Comparison of ENCODE assay signal across 16 cellular contexts in genomic region chr3:100331660-100332059, GRCh38. TPM values are rescaled to one million over a fixed set of nuclear protein-coding genes. Genes with fewer than 3 reads are reported as not detected.
DNase-seq lines count a peak whose midpoint lies in the region; ATAC-seq and TF ChIP-seq lines count a peak whose summit lies in the region.
"Had no signal": no experiment of that assay in that cellular context is flagged by ENCODE, and none has a peak within 500 bp of the region (broad histone marks: within the 10 kb centered on the region; RNA-seq: fewer than 3 reads in every experiment).

No MANE protein-coding gene starts in this region.

- H3K9me3 ChIP-seq in PC-9 (ENCODE audit: insufficient read depth, low read depth), result no peaks in the 10 kb centered on the region
- H3K9me3 ChIP-seq: HAP-1 had no signal

- peaks cover 4% of the 10 kb centered on the region for H3K27me3 Mint-ChIP-seq in nephron progenitor cell (ENCODE audit: low read depth, poor library complexity)
- H3K27me3 Mint-ChIP-seq: CD4-positive, CD25-positive, alpha-beta regulatory T cell; IgD-negative memory B cell had no signal

- DNase-seq in NOMO-1 (lab: John Stamatoyannopoulos, UW; ENCODE audit: unreplicated experiment in 2 of 2) (peak; percentile 1 to 5), NOMO-1 treated with dmso at 0.1 percent for 144 hours (lab: John Stamatoyannopoulos, UW; ENCODE audit: unreplicated experiment) (no peak), NOMO-1 treated with DMSO at 0.1 percent for 48 hours (lab: John Stamatoyannopoulos, UW; ENCODE audit: unreplicated experiment) (peak; percentile 1), nephron progenitor cell (no peak), PC-9 (no peak), H4 (ENCODE audit: low spot score) (no peak)
- DNase-seq: 8988T; AML-193; CD4-positive, CD25-positive, alpha-beta regulatory T cell; DND-41; GDM1; GOT3 had no signal

- no peaks in the 10 kb centered on the region for H3F3A ChIP-seq in PC-9 (ENCODE audit: insufficient read depth, low read depth)

- no peak for ATAC-seq in GM21619 (IDR thresholded peaks at IDR 0.05; ENCODE audit: unreplicated experiment)

- H3K27ac Mint-ChIP-seq in nephron progenitor cell, result peak overlapping the region; percentile 86
- H3K27ac Mint-ChIP-seq: CD4-positive, CD25-positive, alpha-beta regulatory T cell had no signal

- H3K79me2 ChIP-seq in PC-9 (ENCODE audit: low read depth), result peaks cover 13% of the 10 kb centered on the region

- H3K4me3 ChIP-seq in PC-9, result no peak overlapping the region
- H3K4me3 ChIP-seq: BLaER1, HAP-1 had no signal

- no peak overlapping the region for H2AFZ ChIP-seq in PC-9

- POLR2A ChIA-PET in PC-9 (lab: Charles Lee; ENCODE audit: unreplicated experiment), result interaction anchor here (0.6 kb wide), 1 partner anchor 192 kb away, joined by 3 read pairs; no protein-coding TSS in a partner anchor

- BruUV-seq in PC-9 (replicated peaks; lab: Mats Ljungman, UMichigan), result no TSS peak

- H3K4me2 ChIP-seq in PC-9, result no peak overlapping the region
- H3K4me2 ChIP-seq: BLaER1 had no signal

- CTCF ChIA-PET in PC-9 (lab: Charles Lee), result interaction anchor here (0.6 kb wide), 1 partner anchor 386 kb away, joined by 3 read pairs; no protein-coding TSS in a partner anchor

- H3K9me3 Mint-ChIP-seq in nephron progenitor cell, result peaks cover 14% of the 10 kb centered on the region

- no peaks in the 10 kb centered on the region for H4K20me1 ChIP-seq in PC-9 (ENCODE audit: insufficient read depth)
- H4K20me1 ChIP-seq: BLaER1 had no signal

- no peak for TF ChIP-seq CTCF in nephron progenitor cell (IDR thresholded peaks at IDR 0.05)
- TF ChIP-seq CTCF in PC-9 (conservative IDR thresholded peaks at IDR 0.05), result no peak

- no peak overlapping the region for H3K27ac ChIP-seq in PC-9
- H3K27ac ChIP-seq: BLaER1 had no signal

- H3K4me1 ChIP-seq in PC-9 (replicated peaks; ENCODE audit: insufficient read depth), result peaks cover 12% of the 10 kb centered on the region; the same call in 1 of the 2 replicates

- H3K36me3 ChIP-seq in PC-9 (ENCODE audit: low read depth), result 0 out of 2 replicates have a peak, but pooled peaks cover 5% of the 10 kb centered on the region
- H3K36me3 ChIP-seq: HAP-1 had no signal

- peaks cover 18% of the 10 kb centered on the region for H3K4me1 Mint-ChIP-seq in nephron progenitor cell

- H3K36me3 Mint-ChIP-seq in nephron progenitor cell (ENCODE audit: low read depth), result peaks cover 15% of the 10 kb centered on the region
- H3K36me3 Mint-ChIP-seq: IgD-negative memory B cell had no signal

- intact Hi-C loops in PC-9 (cut with micrococcal nuclease; ENCODE audit: unreplicated experiment), result no loop called here

- no peaks in the 10 kb centered on the region for H3K9me2 ChIP-seq in PC-9 (ENCODE audit: insufficient read depth)

- no peaks in the 10 kb centered on the region for H3K27me3 ChIP-seq in PC-9 (ENCODE audit: insufficient read depth, low read depth)
- H3K27me3 ChIP-seq: BLaER1 had no signal

- no peak overlapping the region for H3K4me3 Mint-ChIP-seq in nephron progenitor cell

RNA-seq across cellular contexts. Expression of gene NIT2, which starts 2.9 kb away (rescaled TPM):
- 91.0 and 115 TPM in 2 replicates for total RNA-seq in PC-9 (2021)
- 33.6 and 47.0 TPM in 2 replicates for total RNA-seq in H4 (2014; rRNA removed; shearing (Covaris generic))

Comparison
In these comparisons a context has a peak if more than half of its experiments do, and no peak if none do; other contexts are left out.
1. DNase-seq: peak in NOMO-1 (2 of 2) and NOMO-1 treated with DMSO at 0.1 percent for 48 hours (single experiment); none in NOMO-1 treated with dmso at 0.1 percent for 144 hours (single experiment), nephron progenitor cell (single experiment), PC-9 (0 of 2) and H4 (single experiment).